1 cellular context compared by ENCODE assay signal in the genomic region with DNA sequence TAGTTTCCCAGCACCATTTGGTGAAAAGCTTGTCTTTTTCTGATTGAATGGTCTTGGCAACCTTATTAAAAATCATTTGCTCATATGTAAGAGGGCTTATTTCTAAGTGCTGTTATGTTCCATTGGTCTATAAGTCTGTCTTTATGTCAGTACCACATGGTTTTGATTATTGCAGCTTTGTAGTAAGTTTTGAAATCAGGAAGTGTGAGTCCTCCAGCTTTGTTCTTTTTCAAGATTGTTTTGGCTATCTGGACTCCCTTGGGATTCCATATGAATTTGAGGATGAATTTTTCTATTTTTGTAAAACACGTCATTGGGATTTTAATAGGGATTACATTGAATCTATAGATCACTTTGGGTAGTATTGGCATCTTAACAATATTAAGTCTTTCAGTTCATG.
TF ChIP-seq lines count a peak whose summit lies in the region.

No MANE protein-coding gene starts in this region.

TF ChIP-seq in K562, 482 proteins besides CTCF, POLR2A, EP300 and RAD21:
- TF ChIP-seq, protein P1, sequence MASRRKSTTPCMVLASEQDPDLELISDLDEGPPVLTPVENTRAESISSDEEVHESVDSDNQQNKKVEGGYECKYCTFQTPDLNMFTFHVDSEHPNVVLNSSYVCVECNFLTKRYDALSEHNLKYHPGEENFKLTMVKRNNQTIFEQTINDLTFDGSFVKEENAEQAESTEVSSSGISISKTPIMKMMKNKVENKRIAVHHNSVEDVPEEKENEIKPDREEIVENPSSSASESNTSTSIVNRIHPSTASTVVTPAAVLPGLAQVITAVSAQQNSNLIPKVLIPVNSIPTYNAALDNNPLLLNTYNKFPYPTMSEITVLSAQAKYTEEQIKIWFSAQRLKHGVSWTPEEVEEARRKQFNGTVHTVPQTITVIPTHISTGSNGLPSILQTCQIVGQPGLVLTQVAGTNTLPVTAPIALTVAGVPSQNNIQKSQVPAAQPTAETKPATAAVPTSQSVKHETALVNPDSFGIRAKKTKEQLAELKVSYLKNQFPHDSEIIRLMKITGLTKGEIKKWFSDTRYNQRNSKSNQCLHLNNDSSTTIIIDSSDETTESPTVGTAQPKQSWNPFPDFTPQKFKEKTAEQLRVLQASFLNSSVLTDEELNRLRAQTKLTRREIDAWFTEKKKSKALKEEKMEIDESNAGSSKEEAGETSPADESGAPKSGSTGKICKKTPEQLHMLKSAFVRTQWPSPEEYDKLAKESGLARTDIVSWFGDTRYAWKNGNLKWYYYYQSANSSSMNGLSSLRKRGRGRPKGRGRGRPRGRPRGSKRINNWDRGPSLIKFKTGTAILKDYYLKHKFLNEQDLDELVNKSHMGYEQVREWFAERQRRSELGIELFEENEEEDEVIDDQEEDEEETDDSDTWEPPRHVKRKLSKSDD (conservative IDR thresholded peaks at IDR 0.05; ENCODE audit: low read length): no peak
- peak; percentile 11 for TF ChIP-seq RBM25 (IDR thresholded peaks at IDR 0.05; ENCODE audit: low read depth, low read length, severe bottlenecking)
- no peak for TF ChIP-seq MAFF (IDR thresholded peaks at IDR 0.05; ENCODE audit: low read length)
- no peak for TF ChIP-seq KAT8 (IDR thresholded peaks at IDR 0.05; ENCODE audit: low read depth)
TF ChIP-seq in K562: peak in this region for 1.
